In the genomic region with DNA sequence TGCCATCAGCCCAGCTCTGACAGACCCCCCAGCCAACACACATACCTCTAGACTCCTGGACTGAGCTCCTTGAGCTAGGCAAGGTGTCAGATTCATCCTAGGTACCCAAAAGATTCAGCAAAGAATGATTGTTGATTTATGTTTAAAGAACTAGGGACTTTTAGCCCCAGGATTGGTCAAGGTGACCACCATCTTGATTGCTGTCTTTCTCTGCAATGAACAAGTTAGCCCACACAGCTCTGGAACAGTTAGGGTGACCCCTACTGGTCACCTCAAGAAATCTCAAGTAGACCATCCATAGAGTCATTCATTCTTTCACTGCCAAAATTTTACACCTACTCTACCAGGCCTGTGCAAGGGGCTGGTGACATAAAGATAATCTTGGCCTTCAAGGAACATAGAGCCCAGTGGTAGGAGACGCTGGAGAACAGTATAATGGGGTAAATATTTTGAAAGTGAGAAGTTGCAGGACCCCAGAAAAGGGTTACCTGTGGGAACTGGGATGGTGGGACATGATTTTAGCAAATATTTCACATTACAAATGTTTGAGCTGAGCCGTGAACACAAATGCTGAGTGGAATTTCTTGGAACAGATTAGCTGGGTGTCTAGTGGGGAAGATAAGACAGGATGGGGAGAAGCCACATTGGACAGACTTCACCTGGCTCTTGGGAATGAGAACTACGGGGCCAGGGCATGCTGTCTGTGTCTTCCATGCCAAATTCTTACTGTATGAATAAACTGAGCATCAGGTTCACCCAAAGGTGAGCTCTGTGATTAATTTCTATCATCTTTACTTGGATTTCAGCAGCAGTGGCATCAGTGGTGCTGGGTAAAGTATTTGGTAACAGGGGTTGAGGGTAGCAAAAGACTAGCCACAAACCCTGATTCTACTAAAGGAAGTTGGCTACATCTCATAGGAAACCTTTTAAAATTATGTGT, we compare ENCODE assay signal across 8 cellular contexts. TPM values are rescaled to one million over a fixed set of nuclear protein-coding genes. Genes with fewer than 3 reads are reported as not detected.
A peak's percentile ranks its signal among the peaks of the same experiment; 100 is the strongest.
DNase-seq lines count a peak whose midpoint lies in the region; ATAC-seq and TF ChIP-seq lines count a peak whose summit lies in the region.

No MANE protein-coding gene starts in this region.

- H3K27ac ChIP-seq in caudate nucleus (ENCODE audit: low read depth, low read length), result peak overlapping the region; percentile 2

- TF ChIP-seq CTCF in GM13977 (IDR thresholded peaks at IDR 0.05; ENCODE audit: extremely low read depth, insufficient read depth, missing control alignments) (peak; percentile 68), kidney epithelial cell (IDR thresholded peaks at IDR 0.05; ENCODE audit: insufficient read depth, low read length, poor library complexity, severe bottlenecking) (peak; percentile 68)

- no peak overlapping the region for H3K4me3 Mint-ChIP-seq in stimulated activated naive CD8-positive, alpha-beta T cell treated with anti-CD3 and anti-CD28 coated beads, Interleukin-15, amount 100 ng/mL, for 72 hours

- peak; percentile 77 for DNase-seq in Ammon's horn (ENCODE audit: low spot score)
- peak; percentile 75 for DNase-seq in GM13977 (ENCODE audit: low spot score)
- peak; percentile 45 for DNase-seq in HuH-7 (ENCODE audit: low spot score)
- peak; percentile 60 for DNase-seq in RPMI8226
- peak in 12 of 61 donors; percentile 2 to 50 (median 24) for DNase-seq in caudate nucleus (lab: John Stamatoyannopoulos, UW)
- no peak for DNase-seq in kidney epithelial cell (ENCODE audit: low read depth)
- DNase-seq in stimulated activated naive CD8-positive, alpha-beta T cell treated with anti-CD3 and anti-CD28 coated beads, Interleukin-15, amount 100 ng/mL, for 72 hours, result peak; percentile 33 to 41
- no peak for DNase-seq in epidermal melanocyte (ENCODE audit: insufficient read length, low spot score)

- H3K4me1 Mint-ChIP-seq in stimulated activated naive CD8-positive, alpha-beta T cell treated with anti-CD3 and anti-CD28 coated beads, Interleukin-15, amount 100 ng/mL, for 72 hours, result peaks cover 28% of the 10 kb centered on the region

- in situ Hi-C loops in GM13977 (cut with MboI; ENCODE audit: low pct_unique_long_range_greater_than_20kb, low sequenced_read_pairs, unreplicated experiment), result loop anchor here (10.0 kb wide), 1 partner anchor 250 kb away; no protein-coding TSS in a partner anchor

- no peaks in the 10 kb centered on the region for H3K9me3 Mint-ChIP-seq in stimulated activated naive CD8-positive, alpha-beta T cell treated with anti-CD3 and anti-CD28 coated beads, Interleukin-15, amount 100 ng/mL, for 72 hours

- H3K27ac Mint-ChIP-seq in stimulated activated naive CD8-positive, alpha-beta T cell treated with anti-CD3 and anti-CD28 coated beads, Interleukin-15, amount 100 ng/mL, for 72 hours, result no peak overlapping the region

- peaks cover 7% of the 10 kb centered on the region for H3K27me3 Mint-ChIP-seq in stimulated activated naive CD8-positive, alpha-beta T cell treated with anti-CD3 and anti-CD28 coated beads, Interleukin-15, amount 100 ng/mL, for 72 hours

- H3K27me3 ChIP-seq in kidney epithelial cell (ENCODE audit: control insufficient read depth, insufficient read depth, low read length), result no peaks in the 10 kb centered on the region

- peak; percentile 84 for ATAC-seq in stimulated activated naive CD8-positive, alpha-beta T cell treated with anti-CD3 and anti-CD28 coated beads, Interleukin-15, amount 100 ng/mL, for 72 hours

- H3K4me3 ChIP-seq in kidney epithelial cell (ENCODE audit: low read depth, low read length), result no peak overlapping the region

- no peaks in the 10 kb centered on the region for H3K36me3 ChIP-seq in kidney epithelial cell (ENCODE audit: control insufficient read depth, insufficient read depth, low read length)

RNA-seq across cellular contexts. Expression of a gene that starts 39.1 kb away (rescaled TPM):
- total RNA-seq in kidney epithelial cell, result 0.21 and 0.54 TPM in 2 replicates

Comparison
In these comparisons a context has a peak if more than half of its experiments do, and no peak if none do; other contexts are left out.
1. DNase-seq: peak in Ammon's horn (single experiment), GM13977 (single experiment), HuH-7 (single experiment), RPMI8226 (single experiment) and stimulated activated naive CD8-positive, alpha-beta T cell treated with anti-CD3 and anti-CD28 coated beads, Interleukin-15, amount 100 ng/mL, for 72 hours (2 of 2); none in kidney epithelial cell (single experiment) and epidermal melanocyte (single experiment).